Comparison of ENCODE assay signal across 8 cellular contexts in the genomic region with DNA sequence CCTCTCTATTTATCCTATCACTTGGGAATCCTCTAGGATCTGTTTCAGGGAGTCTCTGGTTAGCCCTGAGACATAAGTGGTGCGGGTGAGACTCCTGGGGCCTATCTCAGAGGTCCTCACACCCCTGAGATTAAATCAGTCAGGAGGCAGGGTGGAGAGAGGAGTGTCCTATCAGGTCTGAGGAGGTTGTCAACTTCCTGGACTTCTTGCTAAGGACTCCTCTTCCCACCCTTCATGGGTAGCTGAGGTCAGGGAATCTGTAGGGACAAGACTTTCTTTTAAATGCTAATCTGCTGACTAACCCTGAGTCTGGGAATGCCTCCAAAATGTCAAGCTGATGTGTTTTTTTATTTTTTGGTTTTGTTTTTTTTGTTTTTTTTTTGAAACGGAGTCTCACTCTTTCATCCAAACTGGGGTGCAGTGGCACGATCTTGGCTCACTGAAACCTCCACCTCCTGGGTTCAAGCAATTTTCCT. TPM values are rescaled to one million over a fixed set of nuclear protein-coding genes. Genes with fewer than 3 reads are reported as not detected.
DNase-seq lines count a peak whose midpoint lies in the region; ATAC-seq and TF ChIP-seq lines count a peak whose summit lies in the region.

No MANE protein-coding gene starts in this region.

- ATAC-seq in right cardiac atrium: peak; percentile 65 to 79
- no peak for ATAC-seq in HG03135 (IDR thresholded peaks at IDR 0.05; ENCODE audit: unreplicated experiment)
- no peak for ATAC-seq in GM19351 (IDR thresholded peaks at IDR 0.05; ENCODE audit: unreplicated experiment)
- ATAC-seq in HG02571 (IDR thresholded peaks at IDR 0.05; ENCODE audit: unreplicated experiment): no peak

- intact Hi-C loops in ascending aorta (cut with DNase I): loop anchor here (10.0 kb wide), 1 partner anchor 1648 kb away; a partner anchor contains a TSS
- intact Hi-C loops in right cardiac atrium (cut with DNase I): loop anchor here in 1 of 4 donors (10.0 kb wide), 1 partner anchor 468 kb away; a partner anchor contains a TSS

- H3K4me1 ChIP-seq in ascending aorta (peaks cover 22 to 56% of the 10 kb centered on the region in 2 donors), right cardiac atrium (ENCODE audit: control insufficient read depth, insufficient read depth, low read length) (peaks cover 16% of the 10 kb centered on the region)

- WGBS in right cardiac atrium: 45% methylated on average over 3 of the region's 3 CpGs

- TF ChIP-seq CTCF in ascending aorta (IDR thresholded peaks at IDR 0.05): no peak

- peak; percentile 37 for DNase-seq in HK-2 (ENCODE audit: unreplicated experiment)
- DNase-seq in ascending aorta (ENCODE audit: low spot score in 2 of 2): peak in 1 of 2 donors; percentile 70
- DNase-seq in right cardiac atrium: peak in 1 of 3 donors; percentile 32
- DNase-seq in stromal cell of bone marrow (ENCODE audit: low read depth): peak; percentile 88
- no peak for DNase-seq in 8988T

- H3K36me3 ChIP-seq in ascending aorta: no peaks in the 10 kb centered on the region

- no peaks in the 10 kb centered on the region for H3K27me3 ChIP-seq in ascending aorta
- H3K27me3 ChIP-seq in right cardiac atrium (ENCODE audit: control insufficient read depth, insufficient read depth): no peaks in the 10 kb centered on the region

- H3K9me3 ChIP-seq in ascending aorta: no peaks in the 10 kb centered on the region
- H3K9me3 ChIP-seq in right cardiac atrium (ENCODE audit: control insufficient read depth, low read length): no peaks in the 10 kb centered on the region

- H3K4me3 ChIP-seq in ascending aorta (no peak overlapping the region), right cardiac atrium (ENCODE audit: low read length) (no peak overlapping the region)

- peak overlapping the region; percentile 76 to 80 for H3K27ac ChIP-seq in ascending aorta
- peak overlapping the region; percentile 67 for H3K27ac ChIP-seq in right cardiac atrium (ENCODE audit: low read length)

RNA-seq across cellular contexts. Expression of a gene that starts 6.6 kb away (rescaled TPM):
- total RNA-seq in ascending aorta: 10.0 TPM
- 1 to 10 TPM; 6.8 to 9.0 (median 7.7) TPM for total RNA-seq in right cardiac atrium
- polyA plus RNA-seq in right cardiac atrium: 8.5 TPM

RNA-seq across cellular contexts. Expression of a gene that starts 10.1 kb away (rescaled TPM):
- total RNA-seq in ascending aorta (11.7 TPM), right cardiac atrium (1 to 10 TPM; 2.1 to 4.2 (median 3.1) TPM)
- 1.8 TPM for polyA plus RNA-seq in right cardiac atrium

RNA-seq across cellular contexts. Expression of a gene that starts 19.3 kb away (rescaled TPM):
- total RNA-seq in ascending aorta: 325 TPM
- 10 to 100 TPM; 36.3 to 87.6 (median 55.1) TPM for total RNA-seq in right cardiac atrium
- 33.2 TPM for polyA plus RNA-seq in right cardiac atrium

RNA-seq across cellular contexts. Expression of a gene that starts 24.5 kb away (rescaled TPM):
- total RNA-seq in ascending aorta (not detected), right cardiac atrium (1,000 to 10,000 TPM in 2 of 4 donors, 100 to 1,000 TPM in 2; 574 to 1,093 (median 918) TPM)
- polyA plus RNA-seq in right cardiac atrium: 4,696 TPM

RNA-seq across cellular contexts. Expression of a gene that starts 30.3 kb away (rescaled TPM):
- total RNA-seq in ascending aorta: 0.53 TPM
- total RNA-seq in right cardiac atrium: not detected
- polyA plus RNA-seq in right cardiac atrium: 1.2 TPM

Comparison
In these comparisons a context has a peak if more than half of its experiments do, and no peak if none do; other contexts are left out.
1. ATAC-seq: peak in right cardiac atrium (2 of 2); none in HG03135 (single experiment), GM19351 (single experiment) and HG02571 (single experiment).